In genomic region chr18:14131914-14132700, GRCh38 we compare ENCODE assay signal across 8 cellular contexts. TPM values are rescaled to one million over a fixed set of nuclear protein-coding genes. Genes with fewer than 3 reads are reported as not detected.
DNase-seq lines count a peak whose midpoint lies in the region; ATAC-seq and TF ChIP-seq lines count a peak whose summit lies in the region.
"Not testable (repeated sequence)": the region's sequence is repeated elsewhere in the genome, so short reads cannot be mapped to it uniquely, and the experiment has no call there.

TSS of gene ZNF519 (minus strand) at chr18:14132435. CDS start at chr18:14132277, 158 bp downstream.

- peak; percentile 69 for DNase-seq in NCI-H187 treated with DMSO at 0.1 percent for 48 hours (lab: John Stamatoyannopoulos, UW)
- DNase-seq in T-helper 2 cell, result peak; percentile 59 to 98 (median 83)
- DNase-seq in anterior cingulate cortex (lab: John Stamatoyannopoulos, UW), result peak; percentile 39 to 96 (median 91)
- DNase-seq in right cardiac atrium, result peak; percentile 95 to 98 (median 97)
- peak; percentile 78 for DNase-seq in pulmonary artery endothelial cell (ENCODE audit: low read depth, low spot score)
- peak; percentile 92 to 95 for DNase-seq in uterus

- WGBS in right cardiac atrium, result under 1% methylated on average over 38 of the region's 45 CpGs

- not testable (repeated sequence) for H3K36me3 ChIP-seq in uterus

- not testable (repeated sequence) for H3K27me3 ChIP-seq in right cardiac atrium (ENCODE audit: control insufficient read depth, insufficient read depth); uterus

- ATAC-seq in GM18505 (IDR thresholded peaks at IDR 0.05; ENCODE audit: unreplicated experiment) (peak; percentile 100), HG02970 (IDR thresholded peaks at IDR 0.05; ENCODE audit: low FRiP score, unreplicated experiment) (peak; percentile 100), right cardiac atrium (peak; percentile 100)

- H3K27ac ChIP-seq in right cardiac atrium (ENCODE audit: low read length), result peak within 1 kb of the TSS; percentile 54
- H3K27ac ChIP-seq in uterus, result peak within 1 kb of the TSS; percentile 65 to 83

- H3K4me3 ChIP-seq in right cardiac atrium (ENCODE audit: low read length) (peak within 1 kb of the TSS; percentile 67), uterus (peak within 1 kb of the TSS; percentile 59 to 66)

- not testable (repeated sequence) for H3K4me1 ChIP-seq in right cardiac atrium (ENCODE audit: control insufficient read depth, insufficient read depth, low read length); uterus

- TF ChIP-seq CTCF in uterus (IDR thresholded peaks at IDR 0.05), result not testable (repeated sequence)

- intact Hi-C loops in right cardiac atrium (cut with DNase I); uterus (cut with DNase I; ENCODE audit: low total_unique reads): not testable (repeated sequence)

- not testable (repeated sequence) for H3K9me3 ChIP-seq in right cardiac atrium (ENCODE audit: control insufficient read depth, low read length); uterus

- peak; percentile 42 for TF ChIP-seq POLR2A in GM18505 (IDR thresholded peaks at IDR 0.05; ENCODE audit: borderline replicate concordance, extremely low read depth, insufficient read depth, insufficient read length)
- TF ChIP-seq POLR2A in uterus (IDR thresholded peaks at IDR 0.05), result not testable (repeated sequence)

RNA-seq across cellular contexts. Expression of gene ZNF519, which starts in this region (rescaled TPM):
- total RNA-seq in right cardiac atrium, result 1 to 10 TPM; 4.3 to 7.9 (median 5.2) TPM
- polyA plus RNA-seq in right cardiac atrium, result 1.9 TPM
- 2.3 and 4.2 TPM in 2 replicates for total RNA-seq in pulmonary artery endothelial cell
- total RNA-seq in uterus, result 10 to 100 TPM; 20.9 to 35.1 (median 27.5) TPM

Comparison
In these comparisons a context has a peak if more than half of its experiments do, and no peak if none do; other contexts are left out.
1. Peak in every context shown above with its lines: DNase-seq, ATAC-seq, H3K4me3 ChIP-seq and H3K27ac ChIP-seq.